37 cellular contexts compared by ENCODE assay signal in genomic region chrX:132584936-132585335, GRCh38.
"Had no signal": no experiment of that assay in that cellular context is flagged by ENCODE, and none has a peak within 500 bp of the region (broad histone marks: within the 10 kb centered on the region; RNA-seq: fewer than 3 reads in every experiment).

No MANE protein-coding gene starts in this region.

- DNase-seq: activated effector memory CD4-positive, alpha-beta T cell treated with anti-CD3 and anti-CD28 coated beads, Interleukin-2, amount 50 U/mL, for 16 hours; activated effector memory CD4-positive, alpha-beta T cell treated with Interleukin-2 at 50 U/mL for 16 hours; activated gamma-delta T cell; activated gamma-delta T cell treated with Interleukin-2 at 50 U/mL for 16 hours; activated naive CD4-positive, alpha-beta T cell; activated naive CD4-positive, alpha-beta T cell treated with anti-CD3 and anti-CD28 coated beads for 36 hours; activated naive CD4-positive, alpha-beta T cell treated with anti-CD3 and anti-CD28 coated beads, Interleukin-2, amount 10 ng/mL, durations not matched to agents 7 days and 5 days; activated naive CD4-positive, alpha-beta T cell treated with anti-CD3 and anti-CD28 coated beads, Interleukin-2, amount 50 U/mL, for 16 hours; activated naive CD4-positive, alpha-beta T cell treated with Interleukin-2 at 50 U/mL for 16 hours; activated naive CD8-positive, alpha-beta T cell treated with anti-CD3 and anti-CD28 coated beads for 36 hours; activated naive CD8-positive, alpha-beta T cell treated with anti-CD3 and anti-CD28 coated beads, Interleukin-2, amount 10 ng/mL, durations not matched to agents 7 days and 5 days; activated naive CD8-positive, alpha-beta T cell treated with anti-CD3 and anti-CD28 coated beads, Interleukin-2, amount 50 U/mL, for 24 hours; activated T-cell treated with anti-CD3 and anti-CD28 coated beads, Interleukin-2, amount 50 U/mL, for 1 hour; activated T-cell treated with anti-CD3 and anti-CD28 coated beads, Interleukin-2, amount 50 U/mL, for 24 hours; activated T-cell treated with anti-CD3 and anti-CD28 coated beads, Interleukin-2, amount 50 U/mL, for 4 hours; activated T-cell treated with anti-CD3 and anti-CD28 coated beads, Interleukin-2, amount 50 U/mL, for 48 hours; activated T-cell treated with anti-CD3 and anti-CD28 coated beads, Interleukin-2, amount 50 U/mL, for 72 hours; adrenal gland; amniotic stem cell; amygdala; anterior cingulate cortex; aorta; body of pancreas; brain microvascular endothelial cell; caudate nucleus; central memory CD4-positive, alpha-beta T cell; cerebellar nuclear complex had no signal

- H3K36me3 Mint-ChIP-seq: activated naive CD4-positive, alpha-beta T cell treated with anti-CD3 and anti-CD28 coated beads, Interleukin-2, amount 10 ng/mL, durations not matched to agents 7 days and 5 days; activated naive CD4-positive, alpha-beta T cell treated with anti-CD3 and anti-CD28 coated beads, Interleukin-2, amount 50 U/mL, for 24 hours; activated naive CD8-positive, alpha-beta T cell; activated naive CD8-positive, alpha-beta T cell treated with anti-CD3 and anti-CD28 coated beads for 36 hours; activated naive CD8-positive, alpha-beta T cell treated with anti-CD3 and anti-CD28 coated beads, Interleukin-2, amount 10 ng/mL, durations not matched to agents 7 days and 5 days; brain had no signal

- H3K27ac ChIP-seq: adrenal gland, ascending aorta, body of pancreas, brain microvascular endothelial cell, breast epithelium, cardiac muscle cell had no signal

- ATAC-seq: activated naive CD8-positive, alpha-beta T cell treated with anti-CD3 and anti-CD28 coated beads, Interleukin-2, amount 50 U/mL, for 24 hours; activated T-cell treated with anti-CD3 and anti-CD28 coated beads, Interleukin-2, amount 50 U/mL, for 4 hours; activated T-cell treated with anti-CD3 and anti-CD28 coated beads, Interleukin-2, amount 50 U/mL, for 72 hours; activated T-helper 17 cell treated with anti-CD3 and anti-CD28 coated beads, Interleukin-2, amount 50 U/mL, for 72 hours; body of pancreas had no signal

- H3K4me3 ChIP-seq: adrenal gland, ascending aorta, body of pancreas, breast epithelium, cardiac muscle cell had no signal

- H3K27me3 ChIP-seq: ascending aorta, body of pancreas, brain microvascular endothelial cell, cardiac muscle cell had no signal

- H3K4me1 ChIP-seq: adrenal gland, ascending aorta, body of pancreas, breast epithelium had no signal

- H3K9me3 ChIP-seq: adrenal gland, ascending aorta, body of pancreas, breast epithelium had no signal

- H3K9me3 Mint-ChIP-seq: activated naive CD4-positive, alpha-beta T cell treated with anti-CD3 and anti-CD28 coated beads for 36 hours; activated naive CD4-positive, alpha-beta T cell treated with anti-CD3 and anti-CD28 coated beads, Interleukin-2, amount 10 ng/mL, durations not matched to agents 7 days and 5 days; activated naive CD4-positive, alpha-beta T cell treated with anti-CD3 and anti-CD28 coated beads, Interleukin-2, amount 50 U/mL, for 24 hours; activated naive CD8-positive, alpha-beta T cell treated with anti-CD3 and anti-CD28 coated beads for 36 hours; activated naive CD8-positive, alpha-beta T cell treated with anti-CD3 and anti-CD28 coated beads, Interleukin-2, amount 10 ng/mL, durations not matched to agents 7 days and 5 days; activated naive CD8-positive, alpha-beta T cell treated with anti-CD3 and anti-CD28 coated beads, Interleukin-2, amount 50 U/mL, for 24 hours; activated T-cell treated with anti-CD3 and anti-CD28 coated beads, Interleukin-2, amount 50 U/mL, for 24 hours; activated T-cell treated with anti-CD3 and anti-CD28 coated beads, Interleukin-2, amount 50 U/mL, for 4 hours; activated T-cell treated with anti-CD3 and anti-CD28 coated beads, Interleukin-2, amount 50 U/mL, for 72 hours; activated T-helper 1 cell treated with anti-CD3 and anti-CD28 coated beads, Interleukin-12 subunit alpha, Interleukin-12 subunit beta, Interleukin-2, Interleukin-4 antibody, amounts not matched to agents 30 ng/mL and 10 ng/mL and 1 ng/mL, durations not matched to agents 14 hours and 24 hours and 36 hours; activated T-helper 17 cell treated with anti-CD3 and anti-CD28 coated beads, Interleukin-2, amount 50 U/mL, for 72 hours; activated T-helper 2 cell treated with anti-CD3 and anti-CD28 coated beads, Interferon-gamma antibody, Interleukin-2, Interleukin-4, amounts not matched to agents 10 μg/mL and 5 μg/mL and 100 μg/mL, durations not matched to agents 14 hours and 24 hours and 36 hours; brain; central memory CD8-positive, alpha-beta T cell had no signal

- H3K36me3 ChIP-seq: adrenal gland, ascending aorta, brain microvascular endothelial cell, breast epithelium, cardiac muscle cell had no signal

- H3K27ac Mint-ChIP-seq: activated naive CD4-positive, alpha-beta T cell treated with anti-CD3 and anti-CD28 coated beads for 36 hours; activated naive CD4-positive, alpha-beta T cell treated with anti-CD3 and anti-CD28 coated beads, Interleukin-2, amount 10 ng/mL, durations not matched to agents 7 days and 5 days; activated naive CD4-positive, alpha-beta T cell treated with anti-CD3 and anti-CD28 coated beads, Interleukin-2, amount 50 U/mL, for 24 hours; activated naive CD8-positive, alpha-beta T cell; activated naive CD8-positive, alpha-beta T cell treated with anti-CD3 and anti-CD28 coated beads for 36 hours; activated naive CD8-positive, alpha-beta T cell treated with anti-CD3 and anti-CD28 coated beads, Interleukin-2, amount 10 ng/mL, durations not matched to agents 7 days and 5 days; activated naive CD8-positive, alpha-beta T cell treated with anti-CD3 and anti-CD28 coated beads, Interleukin-2, amount 50 U/mL, for 24 hours; activated T-cell treated with anti-CD3 and anti-CD28 coated beads, Interleukin-2, amount 50 U/mL, for 24 hours; activated T-cell treated with anti-CD3 and anti-CD28 coated beads, Interleukin-2, amount 50 U/mL, for 72 hours; activated T-helper 1 cell treated with anti-CD3 and anti-CD28 coated beads, Interleukin-12 subunit alpha, Interleukin-12 subunit beta, Interleukin-2, Interleukin-4 antibody, amounts not matched to agents 30 ng/mL and 10 ng/mL and 1 ng/mL, durations not matched to agents 14 hours and 24 hours and 36 hours; activated T-helper 17 cell treated with anti-CD3 and anti-CD28 coated beads, Interleukin-2, amount 50 U/mL, for 72 hours; activated T-helper 2 cell treated with anti-CD3 and anti-CD28 coated beads, Interferon-gamma antibody, Interleukin-2, Interleukin-4, amounts not matched to agents 10 μg/mL and 5 μg/mL and 100 μg/mL, durations not matched to agents 14 hours and 24 hours and 36 hours; brain had no signal
